ENCODE assay signal across 7 cellular contexts in genomic region chr6:11323666-11324452, GRCh38.
DNase-seq lines count a peak whose midpoint lies in the region; ATAC-seq and TF ChIP-seq lines count a peak whose summit lies in the region.

No MANE protein-coding gene starts in this region.

- ATAC-seq in GM19043 (IDR thresholded peaks at IDR 0.05; ENCODE audit: low read depth, unreplicated experiment) (peak; percentile 65), gastroesophageal sphincter (peak; percentile 16)

- no peak for TF ChIP-seq EP300 in gastroesophageal sphincter (IDR thresholded peaks at IDR 0.05)

- TF ChIP-seq CTCF in gastroesophageal sphincter (IDR thresholded peaks at IDR 0.05): no peak

- no peaks in the 10 kb centered on the region for H3K9me3 ChIP-seq in gastroesophageal sphincter

- no peaks in the 10 kb centered on the region for H3K27me3 ChIP-seq in gastroesophageal sphincter

- TF ChIP-seq POLR2A in gastroesophageal sphincter (IDR thresholded peaks at IDR 0.05): no peak

- no peaks in the 10 kb centered on the region for H3K36me3 ChIP-seq in gastroesophageal sphincter

- DNase-seq in MV-4-11 (lab: John Stamatoyannopoulos, UW) (peak; percentile 100), putamen (ENCODE audit: low spot score) (peak; percentile 12), SK-N-DZ (ENCODE audit: low spot score) (no peak), NCI-H2227 treated with DMSO at 0.1 percent for 48 hours (lab: John Stamatoyannopoulos, UW) (no peak), NCI-H82 treated with DMSO at 0.1 percent for 48 hours (lab: John Stamatoyannopoulos, UW; ENCODE audit: unreplicated experiment) (no peak)

- H3K27ac ChIP-seq in gastroesophageal sphincter: no peak overlapping the region

- WGBS in gastroesophageal sphincter (ENCODE audit: low coverage in 1 of 2), 2 donors: 83 to 89% methylated on average over 9 of the region's 16 CpGs

- H3K4me1 ChIP-seq in gastroesophageal sphincter: peaks cover 0 to 4% (median 0%) of the 10 kb centered on the region in 3 donors

- no peak overlapping the region for H3K4me3 ChIP-seq in gastroesophageal sphincter

Comparison
In these comparisons a context has a peak if more than half of its experiments do, and no peak if none do; other contexts are left out.
1. DNase-seq: peak in MV-4-11 (single experiment) and putamen (single experiment); none in SK-N-DZ (single experiment), NCI-H2227 treated with DMSO at 0.1 percent for 48 hours (single experiment) and NCI-H82 treated with DMSO at 0.1 percent for 48 hours (single experiment).